In the genomic region with DNA sequence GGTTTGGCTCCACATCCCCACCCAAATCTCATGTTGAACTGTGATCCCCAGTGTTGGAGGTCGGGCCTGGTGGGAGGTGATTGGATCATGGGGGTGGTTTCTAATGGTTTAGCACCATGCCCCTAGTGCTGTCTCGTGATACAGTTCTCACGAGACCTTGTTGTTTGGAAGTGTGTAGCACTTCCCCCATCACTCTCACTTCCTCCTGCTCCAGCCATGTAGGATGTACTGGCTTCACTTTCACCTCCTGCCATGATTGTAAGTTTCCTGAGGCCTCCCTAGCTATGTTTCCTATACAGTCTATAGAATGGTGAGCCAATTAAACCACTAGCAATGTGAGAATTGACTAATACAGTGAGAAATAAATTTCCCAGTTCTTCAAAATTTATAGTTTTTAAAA, we compare ENCODE assay signal across 21 cellular contexts.
DNase-seq lines count a peak whose midpoint lies in the region; ATAC-seq, FAIRE-seq and TF ChIP-seq lines count a peak whose summit lies in the region.
"Had no signal": no experiment of that assay in that cellular context is flagged by ENCODE, and none has a peak within 500 bp of the region (broad histone marks: within the 10 kb centered on the region; RNA-seq: fewer than 3 reads in every experiment).

No MANE protein-coding gene starts in this region.

- no peaks in the 10 kb centered on the region for H3K4me1 Mint-ChIP-seq in stimulated activated memory B cell treated with anti-CD40 and anti-IgM and Interleukin-4, amounts not matched to agents 10 μg/mL and 1 μg/mL and 100 μg/mL, for 72 hours
- H3K4me1 Mint-ChIP-seq: CD4-positive, CD25-positive, alpha-beta regulatory T cell had no signal

- DNase-seq in GM12891 (ENCODE audit: insufficient read length, low spot score) (no peak), NB4 (ENCODE audit: low read depth) (peak; percentile 5), posterior vena cava (ENCODE audit: low spot score) (no peak), T-helper 2 cell (no peak), DMS79 (lab: John Stamatoyannopoulos, UW) (no peak)
- DNase-seq: CD4-positive, CD25-positive, alpha-beta regulatory T cell; DMS153; MM.1S; NCI-H1105 treated with DMSO at 0.1 percent for 48 hours; NCI-H2029; NCI-H446; NCI-H524 treated with DMSO at 0.1 percent for 48 hours; NCI-H774; SHP77 had no signal

- intact Hi-C loops in posterior vena cava (cut with DNase I) = no loop called here

- H3K27me3 Mint-ChIP-seq in stimulated activated memory B cell treated with anti-CD40 and anti-IgM and Interleukin-4, amounts not matched to agents 10 μg/mL and 1 μg/mL and 100 μg/mL, for 72 hours = no peaks in the 10 kb centered on the region
- H3K27me3 Mint-ChIP-seq: CD4-positive, CD25-positive, alpha-beta regulatory T cell; IgD-negative memory B cell had no signal

- no peak overlapping the region for H3K27ac Mint-ChIP-seq in stimulated activated memory B cell treated with anti-CD40 and anti-IgM and Interleukin-4, amounts not matched to agents 10 μg/mL and 1 μg/mL and 100 μg/mL, for 72 hours
- H3K27ac Mint-ChIP-seq: CD4-positive, CD25-positive, alpha-beta regulatory T cell; IgD-negative memory B cell had no signal

- peak; percentile 57 for ATAC-seq in GM21360 (IDR thresholded peaks at IDR 0.05; ENCODE audit: unreplicated experiment)
- peak; percentile 50 for ATAC-seq in stimulated activated memory B cell treated with anti-CD40 and anti-IgM and Interleukin-4, amounts not matched to agents 10 μg/mL and 1 μg/mL and 100 μg/mL, for 72 hours
- ATAC-seq: Panc1 had no signal

- no peak overlapping the region for H3K4me3 Mint-ChIP-seq in stimulated activated memory B cell treated with anti-CD40 and anti-IgM and Interleukin-4, amounts not matched to agents 10 μg/mL and 1 μg/mL and 100 μg/mL, for 72 hours
- H3K4me3 Mint-ChIP-seq: CD4-positive, CD25-positive, alpha-beta regulatory T cell; IgD-negative memory B cell had no signal

- TF ChIP-seq CTCF in NB4 (IDR thresholded peaks at IDR 0.05; ENCODE audit: low read depth, low read length) = no peak

- H3K4me3 ChIP-seq in NB4 (ENCODE audit: low read depth, low read length) = no peak overlapping the region
- H3K4me3 ChIP-seq: BLaER1, SK-N-MC had no signal

- no peak for TF ChIP-seq POLR2A in GM12891 (IDR thresholded peaks at IDR 0.05; ENCODE audit: low read depth, low read length)
- no peak for TF ChIP-seq POLR2A in NB4 (IDR thresholded peaks at IDR 0.05; ENCODE audit: extremely low read depth, insufficient read length)

- H3K36me3 Mint-ChIP-seq in stimulated activated memory B cell treated with anti-CD40 and anti-IgM and Interleukin-4, amounts not matched to agents 10 μg/mL and 1 μg/mL and 100 μg/mL, for 72 hours = peaks cover 23% of the 10 kb centered on the region

- peaks cover 12% of the 10 kb centered on the region for H3K9me3 Mint-ChIP-seq in stimulated activated memory B cell treated with anti-CD40 and anti-IgM and Interleukin-4, amounts not matched to agents 10 μg/mL and 1 μg/mL and 100 μg/mL, for 72 hours

- FAIRE-seq in GM12891 (lab: Jason Lieb, UNC) = no peak
- FAIRE-seq: H54 had no signal

TF ChIP-seq in GM12891, 5 proteins besides CTCF, POLR2A, EP300 and RAD21:
- TF ChIP-seq PAX5 (IDR thresholded peaks at IDR 0.05; ENCODE audit: insufficient read depth, low read length, severe bottlenecking) (no peak), SPI1 (IDR thresholded peaks at IDR 0.05; ENCODE audit: low read depth, low read length) (peak; percentile 63)
